Comparison of ENCODE assay signal across 1 cellular context in the genomic region with DNA sequence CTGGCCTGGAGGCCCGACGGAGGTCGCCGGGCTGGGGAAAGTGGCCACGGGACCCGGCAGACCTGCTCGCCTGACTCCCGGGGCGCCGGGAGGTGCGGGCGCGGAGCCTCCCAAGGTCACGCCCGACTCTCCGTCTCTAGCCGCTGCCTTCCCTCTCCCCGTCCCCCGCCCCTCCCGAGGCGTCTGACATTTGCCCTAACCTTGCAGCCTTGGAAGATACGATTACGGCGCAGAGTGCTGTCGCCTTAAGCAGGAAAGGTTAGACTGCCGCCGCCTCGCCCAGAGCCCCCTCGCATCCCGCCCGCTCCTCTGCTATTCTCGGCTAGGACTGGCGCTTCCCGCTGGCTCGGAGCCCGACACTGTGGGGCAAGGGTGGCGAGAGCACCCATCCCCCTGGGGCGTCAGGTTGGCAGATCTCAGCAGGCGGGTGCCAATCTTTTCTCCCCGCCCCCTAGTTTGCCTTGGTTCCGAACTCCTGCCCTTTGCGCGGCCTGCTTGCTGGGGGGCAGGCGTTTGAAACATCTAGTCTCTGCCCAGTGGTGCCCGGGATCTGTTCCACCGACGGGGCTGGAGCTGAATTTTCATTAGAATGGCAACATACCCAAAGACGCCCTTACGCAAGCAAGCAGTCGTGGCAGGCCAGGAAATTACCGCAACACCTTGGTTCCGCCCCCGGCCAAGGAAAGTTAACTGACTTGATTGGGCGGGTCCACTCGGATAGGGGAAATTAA.
A peak's percentile ranks its signal among the peaks of the same experiment; 100 is the strongest.
TF ChIP-seq lines count a peak whose summit lies in the region.

No MANE protein-coding gene starts in this region.

TF ChIP-seq in HepG2, 621 proteins besides CTCF, POLR2A, EP300 and RAD21 (continued from another document):
- TF ChIP-seq, protein P1, sequence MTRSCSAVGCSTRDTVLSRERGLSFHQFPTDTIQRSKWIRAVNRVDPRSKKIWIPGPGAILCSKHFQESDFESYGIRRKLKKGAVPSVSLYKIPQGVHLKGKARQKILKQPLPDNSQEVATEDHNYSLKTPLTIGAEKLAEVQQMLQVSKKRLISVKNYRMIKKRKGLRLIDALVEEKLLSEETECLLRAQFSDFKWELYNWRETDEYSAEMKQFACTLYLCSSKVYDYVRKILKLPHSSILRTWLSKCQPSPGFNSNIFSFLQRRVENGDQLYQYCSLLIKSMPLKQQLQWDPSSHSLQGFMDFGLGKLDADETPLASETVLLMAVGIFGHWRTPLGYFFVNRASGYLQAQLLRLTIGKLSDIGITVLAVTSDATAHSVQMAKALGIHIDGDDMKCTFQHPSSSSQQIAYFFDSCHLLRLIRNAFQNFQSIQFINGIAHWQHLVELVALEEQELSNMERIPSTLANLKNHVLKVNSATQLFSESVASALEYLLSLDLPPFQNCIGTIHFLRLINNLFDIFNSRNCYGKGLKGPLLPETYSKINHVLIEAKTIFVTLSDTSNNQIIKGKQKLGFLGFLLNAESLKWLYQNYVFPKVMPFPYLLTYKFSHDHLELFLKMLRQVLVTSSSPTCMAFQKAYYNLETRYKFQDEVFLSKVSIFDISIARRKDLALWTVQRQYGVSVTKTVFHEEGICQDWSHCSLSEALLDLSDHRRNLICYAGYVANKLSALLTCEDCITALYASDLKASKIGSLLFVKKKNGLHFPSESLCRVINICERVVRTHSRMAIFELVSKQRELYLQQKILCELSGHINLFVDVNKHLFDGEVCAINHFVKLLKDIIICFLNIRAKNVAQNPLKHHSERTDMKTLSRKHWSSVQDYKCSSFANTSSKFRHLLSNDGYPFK (CRISPR knock-in tag; IDR thresholded peaks at IDR 0.05; ENCODE audit: borderline replicate concordance): 0 out of 2 replicates have a peak, but pooled peaks have one; percentile 29
- TF ChIP-seq, protein P2, sequence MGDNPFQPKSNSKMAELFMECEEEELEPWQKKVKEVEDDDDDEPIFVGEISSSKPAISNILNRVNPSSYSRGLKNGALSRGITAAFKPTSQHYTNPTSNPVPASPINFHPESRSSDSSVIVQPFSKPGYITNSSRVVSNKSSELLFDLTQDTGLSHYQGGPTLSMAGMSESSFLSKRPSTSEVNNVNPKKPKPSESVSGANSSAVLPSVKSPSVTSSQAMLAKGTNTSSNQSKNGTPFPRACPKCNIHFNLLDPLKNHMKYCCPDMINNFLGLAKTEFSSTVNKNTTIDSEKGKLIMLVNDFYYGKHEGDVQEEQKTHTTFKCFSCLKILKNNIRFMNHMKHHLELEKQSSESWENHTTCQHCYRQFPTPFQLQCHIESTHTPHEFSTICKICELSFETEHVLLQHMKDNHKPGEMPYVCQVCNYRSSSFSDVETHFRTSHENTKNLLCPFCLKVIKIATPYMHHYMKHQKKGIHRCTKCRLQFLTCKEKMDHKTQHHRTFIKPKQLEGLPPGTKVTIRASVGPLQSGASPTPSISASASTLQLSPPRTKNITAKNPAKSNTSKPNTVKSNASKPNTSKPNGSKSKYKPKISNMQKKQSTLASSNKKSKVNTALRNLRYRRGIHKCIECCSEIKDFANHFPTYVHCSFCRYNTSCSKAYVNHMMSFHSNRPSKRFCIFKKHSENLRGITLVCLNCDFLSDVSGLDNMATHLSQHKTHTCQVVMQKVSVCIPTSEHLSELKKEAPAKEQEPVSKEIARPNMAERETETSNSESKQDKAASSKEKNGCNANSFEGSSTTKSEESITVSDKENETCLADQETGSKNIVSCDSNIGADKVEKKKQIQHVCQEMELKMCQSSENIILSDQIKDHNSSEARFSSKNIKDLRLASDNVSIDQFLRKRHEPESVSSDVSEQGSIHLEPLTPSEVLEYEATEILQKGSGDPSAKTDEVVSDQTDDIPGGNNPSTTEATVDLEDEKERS (CRISPR knock-in tag; IDR thresholded peaks at IDR 0.05): no peak
